In the genomic region with DNA sequence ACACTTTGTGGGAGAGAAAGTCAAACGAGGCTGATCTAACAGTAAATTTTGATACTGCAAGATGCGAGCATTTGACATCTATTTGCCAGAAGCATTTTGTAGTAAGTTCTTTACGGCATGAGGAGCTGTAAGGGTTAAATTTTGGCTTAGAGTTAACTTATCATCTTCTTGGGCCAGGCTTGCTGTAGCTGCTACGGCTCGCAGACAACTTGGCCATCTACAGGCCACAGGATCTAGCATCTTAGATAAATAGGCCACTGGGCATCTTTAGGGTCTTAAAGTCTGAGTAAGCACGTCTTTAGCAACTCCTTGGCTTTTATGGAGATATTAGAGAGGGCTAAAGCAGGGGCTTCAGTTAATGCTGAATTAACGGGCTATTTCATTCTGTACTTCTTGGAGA, we compare ENCODE assay signal across 1 cellular context.
TF ChIP-seq lines count a peak whose summit lies in the region.
"Not testable (repeated sequence)": the region's sequence is repeated elsewhere in the genome, so short reads cannot be mapped to it uniquely, and the experiment has no call there.

No MANE protein-coding gene starts in this region.

TF ChIP-seq in K562, 482 proteins besides CTCF, POLR2A, EP300 and RAD21:
- TF ChIP-seq RCOR1 (IDR thresholded peaks at IDR 0.05; ENCODE audit: borderline replicate concordance in 1 of 2, low read depth in 2 of 2, low read length in 2 of 2) (peak in 1 of 2 experiments; percentile 33; a peak in 1 of 4 replicates), JUND (IDR thresholded peaks at IDR 0.05; ENCODE audit: borderline replicate concordance, low read depth, low read length) (0 out of 2 replicates have a peak, but pooled peaks have one; percentile 8)
- TF ChIP-seq JUND (tag; IDR thresholded peaks at IDR 0.05; ENCODE audit: borderline replicate concordance, low read depth, low read length): not testable (repeated sequence)
- TF ChIP-seq, protein P1, sequence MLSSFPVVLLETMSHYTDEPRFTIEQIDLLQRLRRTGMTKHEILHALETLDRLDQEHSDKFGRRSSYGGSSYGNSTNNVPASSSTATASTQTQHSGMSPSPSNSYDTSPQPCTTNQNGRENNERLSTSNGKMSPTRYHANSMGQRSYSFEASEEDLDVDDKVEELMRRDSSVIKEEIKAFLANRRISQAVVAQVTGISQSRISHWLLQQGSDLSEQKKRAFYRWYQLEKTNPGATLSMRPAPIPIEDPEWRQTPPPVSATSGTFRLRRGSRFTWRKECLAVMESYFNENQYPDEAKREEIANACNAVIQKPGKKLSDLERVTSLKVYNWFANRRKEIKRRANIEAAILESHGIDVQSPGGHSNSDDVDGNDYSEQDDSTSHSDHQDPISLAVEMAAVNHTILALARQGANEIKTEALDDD (IDR thresholded peaks at IDR 0.05): peak; percentile 43; the same call in 1 of the 2 replicates
